Comparison of ENCODE assay signal across 29 cellular contexts in the genomic region with DNA sequence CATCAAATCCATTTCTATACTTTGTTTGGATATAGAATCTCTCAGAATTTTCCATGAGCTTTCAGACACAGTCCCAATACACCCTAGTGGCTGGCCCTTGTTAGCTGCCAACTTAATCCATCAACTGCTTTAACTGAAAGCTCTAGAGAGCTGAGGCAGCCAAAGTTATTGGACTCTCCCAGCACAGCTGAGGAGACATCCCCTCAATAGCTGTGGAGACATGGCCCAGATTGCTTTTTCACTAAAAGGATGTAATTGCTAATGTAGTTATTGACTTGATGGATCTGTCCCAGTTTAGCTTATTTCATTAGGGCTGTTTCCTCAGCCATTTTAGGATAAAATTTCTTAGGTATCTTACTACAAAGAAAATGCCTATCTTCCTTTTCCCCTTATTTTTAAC.
"Had no signal": no experiment of that assay in that cellular context is flagged by ENCODE, and none has a peak within 500 bp of the region (broad histone marks: within the 10 kb centered on the region; RNA-seq: fewer than 3 reads in every experiment).

No MANE protein-coding gene starts in this region.

- H3K27ac Mint-ChIP-seq: naive thymus-derived CD4-positive, alpha-beta T cell; nephron; neural progenitor cell; progenitor cell of endocrine pancreas; stimulated activated effector memory CD8-positive, alpha-beta T cell treated with anti-CD3 and anti-CD28 coated beads, Interleukin-12 subunit alpha, Interleukin-12 subunit beta, amount 100 ng/mL, for 72 hours; type B pancreatic cell had no signal

- FAIRE-seq: colon, endothelial cell of umbilical vein, islet of Langerhans had no signal

- H3K4me1 Mint-ChIP-seq: naive thymus-derived CD4-positive, alpha-beta T cell; neural progenitor cell; stimulated activated effector memory CD8-positive, alpha-beta T cell treated with anti-CD3 and anti-CD28 coated beads, Interleukin-12 subunit alpha, Interleukin-12 subunit beta, amount 100 ng/mL, for 72 hours had no signal

- H3K4me3 Mint-ChIP-seq: naive thymus-derived CD4-positive, alpha-beta T cell; nephron; neural progenitor cell; stimulated activated effector memory CD8-positive, alpha-beta T cell treated with anti-CD3 and anti-CD28 coated beads, Interleukin-12 subunit alpha, Interleukin-12 subunit beta, amount 100 ng/mL, for 72 hours; type B pancreatic cell had no signal

- H3K4me3 ChIP-seq: dorsolateral prefrontal cortex, esophagus muscularis mucosa, gastroesophageal sphincter, heart right ventricle, left lung, neural progenitor cell, right atrium auricular region, sigmoid colon, testis, tibial artery had no signal

- H3K27me3 Mint-ChIP-seq: progenitor cell of endocrine pancreas, type B pancreatic cell had no signal

- DNase-seq: dorsolateral prefrontal cortex; effector CD4-positive, alpha-beta T cell; foreskin keratinocyte; heart right ventricle; hippocampal formation; left cardiac atrium; left lung; mesendoderm; midbrain; naive thymus-derived CD4-positive, alpha-beta T cell; sigmoid colon; stimulated activated CD4-positive, alpha-beta T cell treated with anti-CD3 and anti-CD28 coated beads, Interleukin-2, amount 100 ng/mL, for 24 hours; stimulated activated CD4-positive, alpha-beta T cell treated with anti-CD3 and anti-CD28 coated beads, Interleukin-4, amount 100 ng/mL, for 24 hours; stimulated activated naive CD8-positive, alpha-beta T cell treated with anti-CD3 and anti-CD28 coated beads, Interleukin-15, Interleukin-2, amounts not matched to agents 100 U/mL and 50 U/mL, for 24 hours; substantia nigra; testis; tibial artery had no signal

- H3K36me3 ChIP-seq: esophagus muscularis mucosa, gastroesophageal sphincter, heart right ventricle, left lung, neural progenitor cell, right atrium auricular region, sigmoid colon, tibial artery had no signal

- H3K36me3 Mint-ChIP-seq: naive thymus-derived CD4-positive, alpha-beta T cell; neural progenitor cell; stimulated activated effector memory CD8-positive, alpha-beta T cell treated with anti-CD3 and anti-CD28 coated beads, Interleukin-12 subunit alpha, Interleukin-12 subunit beta, amount 100 ng/mL, for 72 hours; type B pancreatic cell had no signal

- H3K27me3 ChIP-seq: esophagus muscularis mucosa, foreskin keratinocyte, gastroesophageal sphincter, heart right ventricle, left lung, neural progenitor cell, right atrium auricular region, sigmoid colon, testis, tibial artery had no signal

- H3K27ac ChIP-seq: dorsolateral prefrontal cortex, esophagus muscularis mucosa, foreskin keratinocyte, gastroesophageal sphincter, heart right ventricle, left lung, neural progenitor cell, parathyroid adenoma, right atrium auricular region, sigmoid colon, testis, tibial artery had no signal

- ATAC-seq: foreskin keratinocyte; gastroesophageal sphincter; heart right ventricle; left cardiac atrium; left lung; naive thymus-derived CD4-positive, alpha-beta T cell; stimulated activated effector memory CD8-positive, alpha-beta T cell treated with anti-CD3 and anti-CD28 coated beads, Interleukin-12 subunit alpha, Interleukin-12 subunit beta, amount 100 ng/mL, for 72 hours; stimulated activated naive CD8-positive, alpha-beta T cell treated with anti-CD3 and anti-CD28 coated beads, Interleukin-15, Interleukin-2, amounts not matched to agents 100 U/mL and 50 U/mL, for 24 hours had no signal

- H3K9me3 Mint-ChIP-seq: naive thymus-derived CD4-positive, alpha-beta T cell; nephron; neural progenitor cell; stimulated activated effector memory CD8-positive, alpha-beta T cell treated with anti-CD3 and anti-CD28 coated beads, Interleukin-12 subunit alpha, Interleukin-12 subunit beta, amount 100 ng/mL, for 72 hours; type B pancreatic cell had no signal

- H3K4me1 ChIP-seq: esophagus muscularis mucosa, foreskin keratinocyte, gastroesophageal sphincter, heart right ventricle, left lung, neural progenitor cell, parathyroid adenoma, right atrium auricular region, sigmoid colon, testis, tibial artery had no signal

- H3K9me3 ChIP-seq: esophagus muscularis mucosa, gastroesophageal sphincter, heart right ventricle, left lung, right atrium auricular region, sigmoid colon, testis, tibial artery had no signal
